In genomic region chr14:50044040-50044651, GRCh38 we compare ENCODE assay signal across 8 cellular contexts.
A peak's percentile ranks its signal among the peaks of the same experiment; 100 is the strongest.
DNase-seq lines count a peak whose midpoint lies in the region; ATAC-seq and TF ChIP-seq lines count a peak whose summit lies in the region.

No MANE protein-coding gene starts in this region.

- no peak overlapping the region for H3K4me3 Mint-ChIP-seq in activated B cell treated with CpG ODN at 0.5 μM for 24 hours
- H3K4me3 Mint-ChIP-seq in stimulated activated naive B cell treated with anti-CD40 and anti-IgM and Interleukin-4, amounts not matched to agents 10 μg/mL and 1 μg/mL and 100 μg/mL, for 72 hours: no peak overlapping the region

- 75% methylated on average over 4 of the region's 4 CpGs for WGBS in esophagus muscularis mucosa

- intact Hi-C loops in activated B cell treated with CpG ODN at 0.5 μM for 24 hours (cut with micrococcal nuclease): loop anchor here (10.0 kb wide), 1 partner anchor 491 kb away; the partner anchor contains the start of gene MAP4K5
- intact Hi-C loops in esophagus muscularis mucosa (cut with DNase I): no loop called here

- TF ChIP-seq CTCF in HL-60 (IDR thresholded peaks at IDR 0.05; ENCODE audit: insufficient read depth, low read length): no peak
- TF ChIP-seq CTCF in activated B cell treated with CpG ODN at 0.5 μM for 24 hours (IDR thresholded peaks at IDR 0.05): no peak
- TF ChIP-seq CTCF in esophagus muscularis mucosa (IDR thresholded peaks at IDR 0.05): no peak

- H3K4me3 ChIP-seq in HL-60 (replicated peaks; ENCODE audit: insufficient read depth, low read length): no peak overlapping the region
- H3K4me3 ChIP-seq in esophagus muscularis mucosa: no peak overlapping the region

- TF ChIP-seq EP300 in esophagus muscularis mucosa (IDR thresholded peaks at IDR 0.05): no peak

- peaks cover 75% of the 10 kb centered on the region for H3K4me1 Mint-ChIP-seq in activated B cell treated with CpG ODN at 0.5 μM for 24 hours
- H3K4me1 Mint-ChIP-seq in stimulated activated naive B cell treated with anti-CD40 and anti-IgM and Interleukin-4, amounts not matched to agents 10 μg/mL and 1 μg/mL and 100 μg/mL, for 72 hours: peaks cover 63 to 77% of the 10 kb centered on the region in 2 donors

- H3K9me3 Mint-ChIP-seq in activated B cell treated with CpG ODN at 0.5 μM for 24 hours: no peaks in the 10 kb centered on the region
- H3K9me3 Mint-ChIP-seq in stimulated activated naive B cell treated with anti-CD40 and anti-IgM and Interleukin-4, amounts not matched to agents 10 μg/mL and 1 μg/mL and 100 μg/mL, for 72 hours: peaks cover 2 to 5% of the 10 kb centered on the region in 2 donors

- CTCF ChIA-PET in activated B cell treated with CpG ODN at 0.5 μM for 24 hours (lab: Charles Lee): interaction anchor here (0.7 to 1.7 kb wide), 6 partner anchors 18 to 182 kb away, joined by 3 to 7 read pairs (median 4); no protein-coding TSS in a partner anchor

- H3K27ac Mint-ChIP-seq in activated B cell treated with CpG ODN at 0.5 μM for 24 hours: peak overlapping the region; percentile 92
- peak overlapping the region; percentile 95 for H3K27ac Mint-ChIP-seq in stimulated activated naive B cell treated with anti-CD40 and anti-IgM and Interleukin-4, amounts not matched to agents 10 μg/mL and 1 μg/mL and 100 μg/mL, for 72 hours

- peaks cover 48% of the 10 kb centered on the region for H3K36me3 Mint-ChIP-seq in activated B cell treated with CpG ODN at 0.5 μM for 24 hours (ENCODE audit: low read depth)
- H3K36me3 Mint-ChIP-seq in stimulated activated naive B cell treated with anti-CD40 and anti-IgM and Interleukin-4, amounts not matched to agents 10 μg/mL and 1 μg/mL and 100 μg/mL, for 72 hours: peaks cover 17 to 24% of the 10 kb centered on the region in 2 donors

- POLR2A ChIA-PET in activated B cell treated with CpG ODN at 0.5 μM for 24 hours (lab: Charles Lee): interaction anchor here (0.6 to 5.0 kb wide), 22 partner anchors 8 to 192 kb away, joined by 3 to 94 read pairs (median 8); partner anchors contain the start of genes ARF6, NEMF and VCPKMT

- TF ChIP-seq POLR2A in esophagus muscularis mucosa (IDR thresholded peaks at IDR 0.05; ENCODE audit: low read depth): no peak

- ATAC-seq in activated B cell treated with CpG ODN at 0.5 μM for 24 hours (ENCODE audit: low read depth): no peak
- peak in 1 of 2 donors; percentile 21 for ATAC-seq in stimulated activated naive B cell treated with anti-CD40 and anti-IgM and Interleukin-4, amounts not matched to agents 10 μg/mL and 1 μg/mL and 100 μg/mL, for 72 hours (replicated peaks)
- no peak for ATAC-seq in HG02973 (IDR thresholded peaks at IDR 0.05; ENCODE audit: unreplicated experiment)
- ATAC-seq in HG03378 (IDR thresholded peaks at IDR 0.05; ENCODE audit: unreplicated experiment): no peak

- H3K27me3 Mint-ChIP-seq in activated B cell treated with CpG ODN at 0.5 μM for 24 hours: no peaks in the 10 kb centered on the region
- no peaks in the 10 kb centered on the region for H3K27me3 Mint-ChIP-seq in stimulated activated naive B cell treated with anti-CD40 and anti-IgM and Interleukin-4, amounts not matched to agents 10 μg/mL and 1 μg/mL and 100 μg/mL, for 72 hours

- H3K27ac ChIP-seq in HL-60 (replicated peaks): peak overlapping the region; percentile 37; the same call in 1 of the 2 replicates
- peak overlapping the region; percentile 45 to 75 (median 58) for H3K27ac ChIP-seq in esophagus muscularis mucosa (replicated peaks in 1 of 4)

- H3K27me3 ChIP-seq in HL-60 (ENCODE audit: insufficient read depth, poor library complexity, severe bottlenecking): no peaks in the 10 kb centered on the region
- no peaks in the 10 kb centered on the region for H3K27me3 ChIP-seq in esophagus muscularis mucosa

- H3K36me3 ChIP-seq in esophagus muscularis mucosa: no peaks in the 10 kb centered on the region

- H3K4me1 ChIP-seq in esophagus muscularis mucosa: peaks cover 18 to 46% (median 27%) of the 10 kb centered on the region in 4 donors

- H3K9me3 ChIP-seq in esophagus muscularis mucosa: peaks cover 0 to 4% (median 0%) of the 10 kb centered on the region in 4 donors

- no peak for DNase-seq in HL-60 (ENCODE audit: low read depth in 1 of 2, low spot score in 1 of 2)
- no peak for DNase-seq in activated B cell treated with CpG ODN at 0.5 μM for 24 hours
- no peak for DNase-seq in esophagus muscularis mucosa (ENCODE audit: extremely low spot score)
- DNase-seq in stimulated activated naive B cell treated with anti-CD40 and anti-IgM and Interleukin-4, amounts not matched to agents 10 μg/mL and 1 μg/mL and 100 μg/mL, for 72 hours: no peak
- DNase-seq in activated effector memory CD4-positive, alpha-beta T cell treated with Interleukin-2 at 50 U/mL for 16 hours: no peak
- DNase-seq in dedifferentiated amniotic fluid mesenchymal stem cell (ENCODE audit: extremely low spot score): no peak
